ENCODE assay signal across 8 cellular contexts in genomic region chr14:91399868-91400640, GRCh38. TPM values are rescaled to one million over a fixed set of nuclear protein-coding genes. Genes with fewer than 3 reads are reported as not detected.
DNase-seq lines count a peak whose midpoint lies in the region; ATAC-seq and TF ChIP-seq lines count a peak whose summit lies in the region.

No MANE protein-coding gene starts in this region.

- no peaks in the 10 kb centered on the region for H3K27me3 Mint-ChIP-seq in activated T-helper 1 cell treated with anti-CD3 and anti-CD28 coated beads, Interleukin-12 subunit alpha, Interleukin-12 subunit beta, Interleukin-2, Interleukin-4 antibody, amounts not matched to agents 30 ng/mL and 10 ng/mL and 1 ng/mL, durations not matched to agents 14 hours and 24 hours and 36 hours (ENCODE audit: insufficient read depth)

- H4K20me1 ChIP-seq in osteoblast (ENCODE audit: insufficient read depth, low read length) = no peaks in the 10 kb centered on the region

- no peak for TF ChIP-seq POLR2A in GM18505 (IDR thresholded peaks at IDR 0.05; ENCODE audit: borderline replicate concordance, extremely low read depth, insufficient read depth, insufficient read length)

- no peaks in the 10 kb centered on the region for H3K9me3 Mint-ChIP-seq in activated T-helper 1 cell treated with anti-CD3 and anti-CD28 coated beads, Interleukin-12 subunit alpha, Interleukin-12 subunit beta, Interleukin-2, Interleukin-4 antibody, amounts not matched to agents 30 ng/mL and 10 ng/mL and 1 ng/mL, durations not matched to agents 14 hours and 24 hours and 36 hours

- H3K27ac ChIP-seq in osteoblast (ENCODE audit: low read depth, low read length) = no peak overlapping the region

- ATAC-seq in GM18511 (IDR thresholded peaks at IDR 0.05; ENCODE audit: unreplicated experiment) (peak; percentile 46), HG02885 (IDR thresholded peaks at IDR 0.05; ENCODE audit: poor library complexity, unreplicated experiment) (peak; percentile 60), GM18505 (IDR thresholded peaks at IDR 0.05; ENCODE audit: unreplicated experiment) (no peak), GM19467 (IDR thresholded peaks at IDR 0.05; ENCODE audit: unreplicated experiment) (no peak)

- H3K27me3 ChIP-seq in osteoblast (ENCODE audit: insufficient read depth, low read length) = peaks cover 12% of the 10 kb centered on the region

- H3K4me3 ChIP-seq in osteoblast (ENCODE audit: insufficient read depth, low read length) = no peak overlapping the region

- no peaks in the 10 kb centered on the region for H3K79me2 ChIP-seq in osteoblast (ENCODE audit: insufficient read depth, low read length)

- H3K4me3 Mint-ChIP-seq in activated T-helper 1 cell treated with anti-CD3 and anti-CD28 coated beads, Interleukin-12 subunit alpha, Interleukin-12 subunit beta, Interleukin-2, Interleukin-4 antibody, amounts not matched to agents 30 ng/mL and 10 ng/mL and 1 ng/mL, durations not matched to agents 14 hours and 24 hours and 36 hours = peak overlapping the region; percentile 97

- intact Hi-C loops in activated T-helper 1 cell treated with anti-CD3 and anti-CD28 coated beads, Interleukin-12 subunit alpha, Interleukin-12 subunit beta, Interleukin-2, Interleukin-4 antibody, amounts not matched to agents 30 ng/mL and 10 ng/mL and 1 ng/mL, durations not matched to agents 14 hours and 24 hours and 36 hours (cut with micrococcal nuclease) = loop anchor here (1.0 kb wide), 2 partner anchors 10 to 45 kb away; no protein-coding TSS in a partner anchor

- no peak overlapping the region for H2AFZ ChIP-seq in osteoblast (ENCODE audit: low read length)

- no peaks in the 10 kb centered on the region for H3K9me3 ChIP-seq in osteoblast (ENCODE audit: low read depth, low read length)

- no peak for DNase-seq in activated T-helper 1 cell treated with anti-CD3 and anti-CD28 coated beads, Interleukin-12 subunit alpha, Interleukin-12 subunit beta, Interleukin-2, Interleukin-4 antibody, amounts not matched to agents 30 ng/mL and 10 ng/mL and 1 ng/mL, durations not matched to agents 14 hours and 24 hours and 36 hours (ENCODE audit: low spot score)
- DNase-seq in osteoblast (ENCODE audit: insufficient read length, low spot score, missing footprints) (peak; percentile 46), ureter (ENCODE audit: low spot score) (no peak), globus pallidus (ENCODE audit: low spot score) (no peak)

- H3K36me3 Mint-ChIP-seq in activated T-helper 1 cell treated with anti-CD3 and anti-CD28 coated beads, Interleukin-12 subunit alpha, Interleukin-12 subunit beta, Interleukin-2, Interleukin-4 antibody, amounts not matched to agents 30 ng/mL and 10 ng/mL and 1 ng/mL, durations not matched to agents 14 hours and 24 hours and 36 hours (ENCODE audit: low read depth) = peaks cover 20% of the 10 kb centered on the region

- H3K36me3 ChIP-seq in osteoblast (ENCODE audit: insufficient read depth, low read length) = no peaks in the 10 kb centered on the region

- H3K4me1 ChIP-seq in osteoblast (ENCODE audit: insufficient read depth, low read length) = no peaks in the 10 kb centered on the region

- no peak for TF ChIP-seq CTCF in osteoblast (IDR thresholded peaks at IDR 0.05; ENCODE audit: extremely low read depth, low read depth, low read length)

- H3K4me2 ChIP-seq in osteoblast (ENCODE audit: insufficient read depth, low read length) = no peak overlapping the region

- peak overlapping the region; percentile 96 for H3K27ac Mint-ChIP-seq in activated T-helper 1 cell treated with anti-CD3 and anti-CD28 coated beads, Interleukin-12 subunit alpha, Interleukin-12 subunit beta, Interleukin-2, Interleukin-4 antibody, amounts not matched to agents 30 ng/mL and 10 ng/mL and 1 ng/mL, durations not matched to agents 14 hours and 24 hours and 36 hours

- H3K4me1 Mint-ChIP-seq in activated T-helper 1 cell treated with anti-CD3 and anti-CD28 coated beads, Interleukin-12 subunit alpha, Interleukin-12 subunit beta, Interleukin-2, Interleukin-4 antibody, amounts not matched to agents 30 ng/mL and 10 ng/mL and 1 ng/mL, durations not matched to agents 14 hours and 24 hours and 36 hours (ENCODE audit: low read depth) = peaks cover 89% of the 10 kb centered on the region

RNA-seq across cellular contexts. Expression of gene CCDC88C, which starts 17.6 kb away (rescaled TPM):
- 85.9 and 91.7 TPM in 2 replicates for total RNA-seq in activated T-helper 1 cell treated with anti-CD3 and anti-CD28 coated beads, Interleukin-12 subunit alpha, Interleukin-12 subunit beta, Interleukin-2, Interleukin-4 antibody, amounts not matched to agents 30 ng/mL and 10 ng/mL and 1 ng/mL, durations not matched to agents 14 hours and 24 hours and 36 hours
- total RNA-seq in osteoblast = 0.29 and 0.36 TPM in 2 replicates
- 49.0 TPM for total RNA-seq in ureter

Comparison
In these comparisons a context has a peak if more than half of its experiments do, and no peak if none do; other contexts are left out.
1. ATAC-seq: peak in GM18511 (single experiment) and HG02885 (single experiment); none in GM18505 (single experiment) and GM19467 (single experiment).
2. RNA of gene CCDC88C, which starts 17.6 kb away (total RNA-seq): 85.9 to 91.7 TPM in activated T-helper 1 cell treated with anti-CD3 and anti-CD28 coated beads, Interleukin-12 subunit alpha, Interleukin-12 subunit beta, Interleukin-2, Interleukin-4 antibody, amounts not matched to agents 30 ng/mL and 10 ng/mL and 1 ng/mL, durations not matched to agents 14 hours and 24 hours and 36 hours and 49.0 TPM in ureter (single experiment); 0.29 to 0.36 TPM in osteoblast; every median in the first group is over 10 times any median in the second.